In the genomic region with DNA sequence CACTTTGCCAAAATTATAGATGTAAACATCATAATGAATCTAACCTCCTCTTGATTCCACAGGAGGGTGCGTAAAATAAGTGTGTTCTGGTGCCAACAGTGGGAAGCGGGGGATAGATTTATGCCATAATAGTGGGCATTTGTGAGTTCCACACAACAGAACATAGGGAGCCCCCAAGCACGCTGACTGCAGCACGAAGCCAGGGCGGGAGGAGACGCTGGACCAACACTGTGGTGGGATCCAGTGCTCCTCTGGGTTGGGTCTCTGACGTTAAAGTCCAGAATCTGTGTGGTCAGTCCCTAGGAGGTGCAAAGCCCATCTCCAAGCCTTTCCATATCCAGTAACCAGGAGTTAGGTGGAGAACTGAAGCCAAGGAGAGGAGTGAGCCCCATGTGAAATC, we compare ENCODE assay signal across 24 cellular contexts. TPM values are rescaled to one million over a fixed set of nuclear protein-coding genes. Genes with fewer than 3 reads are reported as not detected.
"Had no signal": no experiment of that assay in that cellular context is flagged by ENCODE, and none has a peak within 500 bp of the region (broad histone marks: within the 10 kb centered on the region; RNA-seq: fewer than 3 reads in every experiment).

No MANE protein-coding gene starts in this region.

- H3K4me3 ChIP-seq: K562, SJSA1, SK-N-MC had no signal

- H3K27ac Mint-ChIP-seq: IgD-negative memory B cell had no signal

- H3K27ac ChIP-seq: HL-60, KMS-11, SJSA1, SK-N-MC had no signal

- H3K4me2 ChIP-seq: KMS-11 had no signal

- H3K9ac ChIP-seq: KMS-11 had no signal

- H3K27me3 ChIP-seq: SJSA1 had no signal

- H3K36me3 ChIP-seq: SJSA1 had no signal

- H3K36me3 Mint-ChIP-seq: IgD-negative memory B cell had no signal

- H3K9me3 Mint-ChIP-seq: IgD-negative memory B cell had no signal

- DNase-seq: Kasumi-1, MM.1S, NCI-H1092 treated with DMSO at 0.1 percent for 48 hours, NCI-H1436, NCI-H187, NCI-H2029, NCI-H2081 treated with DMSO at 0.1 percent for 48 hours, NCI-H2171, NCI-H226, NCI-H446, NCI-H510A, NCI-H524 treated with DMSO at 0.1 percent for 48 hours, NCI-H69, NCI-H774, Right ventricle myocardium superior, RPMI8226, SIG-M5 had no signal

- H3K9me3 ChIP-seq: SJSA1 had no signal

- H3K4me3 Mint-ChIP-seq: IgD-negative memory B cell had no signal

RNA-seq across cellular contexts. Expression of gene TTLL2, which starts 1.8 kb away (rescaled TPM):
- total RNA-seq: K562, M059J, Right ventricle myocardium superior, SJSA1 had no signal

RNA-seq across cellular contexts. Expression of gene UNC93A, which starts 32.0 kb away (rescaled TPM):
- total RNA-seq: K562, M059J, Right ventricle myocardium superior, SJSA1 had no signal
